ENCODE assay signal across 1 cellular context in genomic region chr12:70245458-70245857, GRCh38.
TF ChIP-seq lines count a peak whose summit lies in the region.

No MANE protein-coding gene starts in this region.

TF ChIP-seq in endothelial cell of umbilical vein, 7 proteins besides CTCF, POLR2A, EP300 and RAD21:
- no peak for TF ChIP-seq MYC (IDR thresholded peaks at IDR 0.05; ENCODE audit: low read depth, low read length)
